8 cellular contexts compared by ENCODE assay signal in the genomic region with DNA sequence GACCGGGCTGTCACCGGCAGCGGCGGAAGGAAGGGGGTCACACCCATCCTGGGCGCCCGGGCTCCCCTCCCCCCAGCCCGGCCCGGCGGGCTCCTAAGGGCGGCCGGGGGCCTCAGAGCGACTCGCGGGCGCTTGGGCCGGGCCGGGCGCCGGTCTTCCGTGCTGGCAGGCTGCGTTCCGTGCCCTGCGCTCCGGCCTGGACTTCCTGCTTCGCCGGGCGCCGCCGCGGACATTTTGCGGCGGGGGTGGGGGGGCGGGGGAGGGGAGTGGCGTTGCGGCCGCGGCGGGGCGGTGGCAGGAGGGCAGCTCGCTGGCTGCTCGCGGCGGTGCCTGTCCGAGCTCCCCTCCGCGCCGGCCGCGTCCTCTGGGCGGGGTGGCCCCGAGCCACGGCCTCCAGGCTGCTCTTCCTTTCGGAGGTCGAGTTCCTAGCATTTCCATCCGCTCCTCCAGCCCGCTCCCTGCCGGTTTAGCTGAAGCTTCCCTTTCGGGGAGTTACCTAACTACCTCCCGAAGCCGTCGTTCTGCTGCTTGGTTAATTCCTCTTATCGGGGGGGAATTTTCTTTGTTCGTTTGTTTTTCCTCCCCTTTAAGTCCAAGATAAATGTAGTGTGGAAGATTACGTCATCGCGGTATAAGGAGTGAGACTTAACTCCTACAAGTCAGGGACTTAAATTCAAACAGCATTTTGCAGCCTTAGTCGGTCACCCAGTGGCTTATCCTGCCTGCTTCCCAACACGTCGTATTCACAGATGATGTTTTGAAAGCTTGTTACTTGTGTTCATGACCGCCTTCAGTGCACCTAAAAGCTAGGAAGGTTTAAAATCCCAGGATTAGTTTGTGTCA. TPM values are rescaled to one million over a fixed set of nuclear protein-coding genes. Genes with fewer than 3 reads are reported as not detected.
A peak's percentile ranks its signal among the peaks of the same experiment; 100 is the strongest.
DNase-seq lines count a peak whose midpoint lies in the region; ATAC-seq and TF ChIP-seq lines count a peak whose summit lies in the region.

No MANE protein-coding gene starts in this region.

- H3K4me3 ChIP-seq in HUES64 (ENCODE audit: low read length) = peak overlapping the region; percentile 86
- H3K4me3 ChIP-seq in SK-N-MC = peak overlapping the region; percentile 94
- peak overlapping the region; percentile 87 for H3K4me3 ChIP-seq in cardiac muscle cell
- peak overlapping the region; percentile 95 to 97 for H3K4me3 ChIP-seq in aorta (ENCODE audit: low read length in 2 of 2)

- H3K27me3 Mint-ChIP-seq in Calu3 (ENCODE audit: unreplicated experiment) = no peaks in the 10 kb centered on the region
- H3K27me3 Mint-ChIP-seq in activated naive CD8-positive, alpha-beta T cell treated with anti-CD3 and anti-CD28 coated beads, Interleukin-2, amount 50 U/mL, for 24 hours = no peaks in the 10 kb centered on the region
- no peaks in the 10 kb centered on the region for H3K27me3 Mint-ChIP-seq in osteocyte (ENCODE audit: unreplicated experiment)

- H3K4me3 Mint-ChIP-seq in Calu3 (ENCODE audit: low read depth, unreplicated experiment) (peak overlapping the region; percentile 83), osteocyte (ENCODE audit: unreplicated experiment) (peak overlapping the region; percentile 94)
- H3K4me3 Mint-ChIP-seq in activated naive CD8-positive, alpha-beta T cell treated with anti-CD3 and anti-CD28 coated beads, Interleukin-2, amount 50 U/mL, for 24 hours = peak overlapping the region; percentile 98

- under 1% methylated on average over 56 of the region's 70 CpGs for WGBS in HUES64
- WGBS in aorta, 2 donors = 0 to 1% methylated on average over 24 to 70 of the region's 70 CpGs

- H3K9me3 ChIP-seq in HUES64 (ENCODE audit: insufficient read depth, low read depth, low read length) (no peaks in the 10 kb centered on the region), SK-N-MC (ENCODE audit: low read depth, low read length) (no peaks in the 10 kb centered on the region), cardiac muscle cell (ENCODE audit: low read depth) (no peaks in the 10 kb centered on the region), aorta (ENCODE audit: control insufficient read depth, low read length) (no peaks in the 10 kb centered on the region)

- H3K9ac ChIP-seq in HUES64 (ENCODE audit: low read depth, low read length) (peak overlapping the region; percentile 93), SK-N-MC (ENCODE audit: insufficient read length) (peak overlapping the region; percentile 95)

- H3K9me3 Mint-ChIP-seq in Calu3 (ENCODE audit: low read depth, unreplicated experiment) = no peaks in the 10 kb centered on the region
- H3K9me3 Mint-ChIP-seq in activated naive CD8-positive, alpha-beta T cell treated with anti-CD3 and anti-CD28 coated beads, Interleukin-2, amount 50 U/mL, for 24 hours = no peaks in the 10 kb centered on the region
- no peaks in the 10 kb centered on the region for H3K9me3 Mint-ChIP-seq in osteocyte (ENCODE audit: unreplicated experiment)

- H3K27me3 ChIP-seq in HUES64 (ENCODE audit: insufficient read depth, low read length) (no peaks in the 10 kb centered on the region), cardiac muscle cell (no peaks in the 10 kb centered on the region), aorta (ENCODE audit: control insufficient read depth in 1 of 2, insufficient read depth in 2 of 2, low read length in 1 of 2) (no peaks in the 10 kb centered on the region)

- H3K4me1 ChIP-seq in HUES64 (ENCODE audit: insufficient read depth, low read length) (peaks cover 3% of the 10 kb centered on the region; the same call in 1 of the 2 replicates), cardiac muscle cell (ENCODE audit: low read depth) (peaks cover 24% of the 10 kb centered on the region), aorta (ENCODE audit: control insufficient read depth in 1 of 2, insufficient read depth in 2 of 2, low read length in 2 of 2) (peaks cover 0 to 5% of the 10 kb centered on the region in 2 donors)

- CTCF ChIA-PET in Calu3 (lab: Charles Lee) = interaction anchor here (0.9 to 1.4 kb wide), 3 partner anchors 14 to 22 kb away, joined by 3 to 4 read pairs (median 3); no protein-coding TSS in a partner anchor

- intact Hi-C loops in Calu3 (cut with micrococcal nuclease; ENCODE audit: unreplicated experiment) (no loop called here), aorta (cut with DNase I) (loop anchor here in 1 of 2 donors (2.0 kb wide), 1 partner anchor 28 kb away; no protein-coding TSS in a partner anchor)

- ATAC-seq in GM21515 (IDR thresholded peaks at IDR 0.05; ENCODE audit: unreplicated experiment) (peak; percentile 40), aorta (ENCODE audit: low FRiP score) (peak; percentile 87)
- peak; percentile 16 for ATAC-seq in activated naive CD8-positive, alpha-beta T cell treated with anti-CD3 and anti-CD28 coated beads, Interleukin-2, amount 50 U/mL, for 24 hours

- peaks cover 59% of the 10 kb centered on the region for H3K36me3 Mint-ChIP-seq in Calu3 (ENCODE audit: insufficient read depth, unreplicated experiment)
- H3K36me3 Mint-ChIP-seq in activated naive CD8-positive, alpha-beta T cell treated with anti-CD3 and anti-CD28 coated beads, Interleukin-2, amount 50 U/mL, for 24 hours (ENCODE audit: low read depth) = peaks cover 39% of the 10 kb centered on the region
- no peaks in the 10 kb centered on the region for H3K36me3 Mint-ChIP-seq in osteocyte (ENCODE audit: unreplicated experiment)

- H3K27ac Mint-ChIP-seq in Calu3 (ENCODE audit: unreplicated experiment) (peak overlapping the region; percentile 95), osteocyte (ENCODE audit: unreplicated experiment) (peak overlapping the region; percentile 95)
- peak overlapping the region; percentile 95 for H3K27ac Mint-ChIP-seq in activated naive CD8-positive, alpha-beta T cell treated with anti-CD3 and anti-CD28 coated beads, Interleukin-2, amount 50 U/mL, for 24 hours

- H3K4me1 Mint-ChIP-seq in Calu3 (ENCODE audit: low read depth, unreplicated experiment) = peaks cover 18% of the 10 kb centered on the region
- H3K4me1 Mint-ChIP-seq in activated naive CD8-positive, alpha-beta T cell treated with anti-CD3 and anti-CD28 coated beads, Interleukin-2, amount 50 U/mL, for 24 hours = peaks cover 76% of the 10 kb centered on the region
- peaks cover 40% of the 10 kb centered on the region for H3K4me1 Mint-ChIP-seq in osteocyte (ENCODE audit: unreplicated experiment)

- DNase-seq in Calu3 (peak; percentile 47), SK-N-MC (ENCODE audit: low read depth, low spot score) (peak; percentile 57), cardiac muscle cell (ENCODE audit: low read depth in 1 of 2, low spot score in 1 of 2) (peak; percentile 83 to 87), osteocyte (ENCODE audit: extremely low spot score, unreplicated experiment) (peak; percentile 88), aorta (peak; percentile 75 to 89)
- peak; percentile 50 for DNase-seq in activated naive CD8-positive, alpha-beta T cell treated with anti-CD3 and anti-CD28 coated beads, Interleukin-2, amount 50 U/mL, for 24 hours

- TF ChIP-seq CTCF in Calu3 (IDR thresholded peaks at IDR 0.05; ENCODE audit: unreplicated experiment) (no peak), cardiac muscle cell (IDR thresholded peaks at IDR 0.05; ENCODE audit: low read depth, low read length) (no peak), osteocyte (IDR thresholded peaks at IDR 0.05) (no peak)

- H3K27ac ChIP-seq in HUES64 (ENCODE audit: low read depth, low read length) (peak overlapping the region; percentile 99; the same call in 1 of the 2 replicates), SK-N-MC (peak overlapping the region; percentile 84), cardiac muscle cell (peak overlapping the region; percentile 100), aorta (ENCODE audit: low read depth in 1 of 2, low read length in 2 of 2) (peak overlapping the region; percentile 93 to 99)

- H3K36me3 ChIP-seq in HUES64 (ENCODE audit: insufficient read depth, low read length) = peaks cover 9% of the 10 kb centered on the region; the same call in 1 of the 2 replicates
- H3K36me3 ChIP-seq in SK-N-MC (ENCODE audit: insufficient read depth, low read length) = peaks cover 35% of the 10 kb centered on the region
- H3K36me3 ChIP-seq in cardiac muscle cell = no peaks in the 10 kb centered on the region
- H3K36me3 ChIP-seq in aorta (ENCODE audit: control insufficient read depth in 1 of 2, insufficient read depth in 2 of 2, low read length in 1 of 2) = no peaks in the 10 kb centered on the region

- BruUV-seq in Calu3 (replicated peaks; lab: Mats Ljungman, UMichigan) = no TSS peak

RNA-seq across cellular contexts. Expression of gene CDC42, which starts 0.7 kb away (rescaled TPM):
- total RNA-seq in Calu3 (2022) (194 and 204 TPM in 2 replicates), cardiac muscle cell (140 and 167 TPM in 2 replicates), osteocyte (214 and 216 TPM in 2 replicates), aorta (100 to 1,000 TPM; 203 to 211 TPM)
- polyA plus RNA-seq in HUES64 (2013, experiment 1 of 2) = 160 TPM
- 179 TPM for polyA plus RNA-seq in HUES64 (2013, experiment 2 of 2)
- polyA plus RNA-seq in cardiac muscle cell (72.0 and 76.7 TPM in 2 replicates), aorta (100 to 1,000 TPM; 123 to 176 TPM)

RNA-seq across cellular contexts. Expression of gene CELA3A, which starts 51.8 kb away (rescaled TPM):
- total RNA-seq in Calu3 (2022) = not detected in 2 replicates
- not detected for polyA plus RNA-seq in HUES64 (2013, experiment 1 of 2)
- polyA plus RNA-seq in HUES64 (2013, experiment 2 of 2) = not detected
- total RNA-seq in cardiac muscle cell = not detected in 2 replicates
- not detected in 2 replicates for polyA plus RNA-seq in cardiac muscle cell
- total RNA-seq in osteocyte = not detected in 2 replicates
- total RNA-seq in aorta = 1 to 10 TPM; 5.0 to 5.2 TPM
- polyA plus RNA-seq in aorta = 1 to 10 TPM; 8.5 to 9.5 TPM

Comparison
In these comparisons a context has a peak if more than half of its experiments do, and no peak if none do; other contexts are left out.
1. Peak in every context shown above with its lines: DNase-seq, ATAC-seq, H3K4me3 ChIP-seq and H3K27ac ChIP-seq.
2. ATAC-seq: peak in every context shown above with its lines; median percentile 87 in aorta; 40 in GM21515; 16 in activated naive CD8-positive, alpha-beta T cell treated with anti-CD3 and anti-CD28 coated beads, Interleukin-2, amount 50 U/mL, for 24 hours.